Comparison of ENCODE assay signal across 8 cellular contexts in genomic region chr11:12673924-12674570, GRCh38. TPM values are rescaled to one million over a fixed set of nuclear protein-coding genes. Genes with fewer than 3 reads are reported as not detected.
DNase-seq lines count a peak whose midpoint lies in the region; ATAC-seq, FAIRE-seq and TF ChIP-seq lines count a peak whose summit lies in the region.

TSS of gene TEAD1 (plus strand) at chr11:12674421.

- in situ Hi-C loops in SK-MEL-5 (cut with HindIII; ENCODE audit: low pct_unique_long_range_greater_than_20kb, low sequenced_read_pairs), result no loop called here

- H3K9ac ChIP-seq in neuronal stem cell (ENCODE audit: low read depth, low read length, poor library complexity) (peak within 1 kb of the TSS; percentile 90), stomach smooth muscle (ENCODE audit: low read length in 2 of 2) (peak within 1 kb of the TSS; percentile 80 to 91)

- H3K4me1 ChIP-seq in gastroesophageal sphincter (peaks cover 0 to 36% (median 7%) of the 10 kb centered on the region in 3 donors), neuronal stem cell (ENCODE audit: control insufficient read depth in 2 of 2, insufficient read depth in 1 of 2, low read depth in 1 of 2, low read length in 2 of 2) (peaks cover 1 to 17% of the 10 kb centered on the region in 2 donors), stomach smooth muscle (ENCODE audit: control insufficient read depth, insufficient read depth, low read length) (peaks cover 22% of the 10 kb centered on the region)

- H3K9me3 ChIP-seq in gastroesophageal sphincter, result no peaks in the 10 kb centered on the region
- no peaks in the 10 kb centered on the region for H3K9me3 ChIP-seq in neuronal stem cell (replicated peaks in 1 of 2; ENCODE audit: control insufficient read depth in 2 of 2, insufficient read depth in 1 of 2, low read depth in 1 of 2, low read length in 2 of 2)
- no peaks in the 10 kb centered on the region for H3K9me3 ChIP-seq in stomach smooth muscle (ENCODE audit: control insufficient read depth in 2 of 2, low read length in 2 of 2)

- H2BK5ac ChIP-seq in neuronal stem cell (ENCODE audit: low read length), result peak within 1 kb of the TSS; percentile 91

- TF ChIP-seq POLR2A in gastroesophageal sphincter (IDR thresholded peaks at IDR 0.05), result peak; percentile 68 to 81

- peak within 1 kb of the TSS; percentile 97 for H3K18ac ChIP-seq in neuronal stem cell (ENCODE audit: low read length)

- H2AK5ac ChIP-seq in neuronal stem cell (ENCODE audit: low read depth, low read length), result peak within 1 kb of the TSS; percentile 85

- peaks cover 15% of the 10 kb centered on the region for H3K4me1 Mint-ChIP-seq in activated naive CD4-positive, alpha-beta T cell treated with anti-CD3 and anti-CD28 coated beads, Interleukin-2, amount 50 U/mL, for 24 hours

- peak within 1 kb of the TSS; percentile 78 for H3K4me2 ChIP-seq in neuronal stem cell (ENCODE audit: insufficient read depth, low read length, poor library complexity, severe bottlenecking)

- H4K8ac ChIP-seq in neuronal stem cell (ENCODE audit: low read depth, low read length), result no peak within 1 kb of the TSS

- no peak within 1 kb of the TSS for H3K4ac ChIP-seq in neuronal stem cell (ENCODE audit: low read length)

- WGBS in gastroesophageal sphincter (ENCODE audit: low coverage in 1 of 2), 2 donors, result 1% methylated on average over 14 of the region's 95 CpGs; no CpG with 5 or more reads in 1 of the 2 donors
- WGBS in neuronal stem cell (ENCODE audit: extremely low coverage in 2 of 2, insufficient read length in 2 of 2, insufficient replicate concordance in 1 of 2), 2 donors, result no CpG with 5 or more reads among the region's 95 CpGs

- peak within 1 kb of the TSS; percentile 83 for H2AFZ ChIP-seq in neuronal stem cell (ENCODE audit: low read length)

- H4K91ac ChIP-seq in neuronal stem cell (ENCODE audit: low read depth, low read length, poor library complexity), result no peak within 1 kb of the TSS

- H2BK12ac ChIP-seq in neuronal stem cell (ENCODE audit: low read length), result no peak within 1 kb of the TSS

- peaks cover 3% of the 10 kb centered on the region for H3K79me1 ChIP-seq in neuronal stem cell (ENCODE audit: low read depth, low read length)

- H3K36me3 Mint-ChIP-seq in activated naive CD4-positive, alpha-beta T cell treated with anti-CD3 and anti-CD28 coated beads, Interleukin-2, amount 50 U/mL, for 24 hours, result peaks cover 6% of the 10 kb centered on the region

- H3K9me3 Mint-ChIP-seq in activated naive CD4-positive, alpha-beta T cell treated with anti-CD3 and anti-CD28 coated beads, Interleukin-2, amount 50 U/mL, for 24 hours, result peaks cover 14% of the 10 kb centered on the region

- FAIRE-seq in D721Med (lab: Jason Lieb, UNC), result no peak

- peak; percentile 92 for DNase-seq in D721Med (ENCODE audit: insufficient read length, low spot score)
- peak; percentile 69 for DNase-seq in LNCaP clone FGC (ENCODE audit: low read depth)
- DNase-seq in SK-MEL-5 (ENCODE audit: low read depth, low spot score), result peak; percentile 91
- DNase-seq in neuronal stem cell (ENCODE audit: low spot score), result peak; percentile 95

- peak within 1 kb of the TSS; percentile 61 for H2BK120ac ChIP-seq in neuronal stem cell (ENCODE audit: low read depth, low read length)

- TF ChIP-seq CTCF in D721Med (IDR thresholded peaks at IDR 0.05; ENCODE audit: insufficient read depth, missing control alignments) (no peak), LNCaP clone FGC (IDR thresholded peaks at IDR 0.05; ENCODE audit: control insufficient read depth, extremely low read depth, insufficient read depth) (no peak), gastroesophageal sphincter (IDR thresholded peaks at IDR 0.05) (peak in 1 of 4 experiments; percentile 18)

- TF ChIP-seq EP300 in gastroesophageal sphincter (IDR thresholded peaks at IDR 0.05), result no peak

- peak within 1 kb of the TSS; percentile 76 for H3K23ac ChIP-seq in neuronal stem cell (ENCODE audit: low read depth, low read length, poor library complexity)

- H3K27ac ChIP-seq in gastroesophageal sphincter, result peak within 1 kb of the TSS; percentile 97 to 100 (median 99)
- H3K27ac ChIP-seq in neuronal stem cell (replicated peaks; ENCODE audit: low read length), result peak within 1 kb of the TSS; percentile 85
- H3K27ac ChIP-seq in stomach smooth muscle (ENCODE audit: low read length), result peak within 1 kb of the TSS; percentile 93

- peak within 1 kb of the TSS; percentile 49 for H3K14ac ChIP-seq in neuronal stem cell (ENCODE audit: low read length)

- H3K27ac Mint-ChIP-seq in activated naive CD4-positive, alpha-beta T cell treated with anti-CD3 and anti-CD28 coated beads, Interleukin-2, amount 50 U/mL, for 24 hours, result no peak within 1 kb of the TSS

- H3K27me3 ChIP-seq in gastroesophageal sphincter (no peaks in the 10 kb centered on the region), neuronal stem cell (ENCODE audit: control insufficient read depth in 3 of 3, insufficient read depth in 3 of 3, low read depth in 1 of 3, low read length in 3 of 3) (no peaks in the 10 kb centered on the region), stomach smooth muscle (ENCODE audit: control insufficient read depth in 1 of 2, insufficient read depth in 2 of 2, low read length in 2 of 2) (no peaks in the 10 kb centered on the region)

- H3K4me3 ChIP-seq in LNCaP clone FGC (ENCODE audit: low read depth, low read length) (peak within 1 kb of the TSS; percentile 55), gastroesophageal sphincter (peak within 1 kb of the TSS; percentile 84 to 89), neuronal stem cell (ENCODE audit: low read length in 2 of 2) (peak within 1 kb of the TSS; percentile 79 to 97), stomach smooth muscle (ENCODE audit: low read length in 2 of 2) (peak within 1 kb of the TSS; percentile 80 to 81)

- peak; percentile 88 for ATAC-seq in GM21737 (IDR thresholded peaks at IDR 0.05; ENCODE audit: unreplicated experiment)
- ATAC-seq in gastroesophageal sphincter, result peak; percentile 95

- peak within 1 kb of the TSS; percentile 89 for H3K4me3 Mint-ChIP-seq in activated naive CD4-positive, alpha-beta T cell treated with anti-CD3 and anti-CD28 coated beads, Interleukin-2, amount 50 U/mL, for 24 hours

- peaks cover 59% of the 10 kb centered on the region for H3K27me3 Mint-ChIP-seq in activated naive CD4-positive, alpha-beta T cell treated with anti-CD3 and anti-CD28 coated beads, Interleukin-2, amount 50 U/mL, for 24 hours

- H3K36me3 ChIP-seq in gastroesophageal sphincter, result no peaks in the 10 kb centered on the region
- H3K36me3 ChIP-seq in neuronal stem cell (replicated peaks in 1 of 2; ENCODE audit: control insufficient read depth in 2 of 2, insufficient read depth in 2 of 2, low read length in 2 of 2), result peaks cover 0 to 16% of the 10 kb centered on the region in 2 donors
- H3K36me3 ChIP-seq in stomach smooth muscle (ENCODE audit: control insufficient read depth in 2 of 2, insufficient read depth in 2 of 2, low read length in 2 of 2), result no peaks in the 10 kb centered on the region

- H2BK15ac ChIP-seq in neuronal stem cell (ENCODE audit: low read length), result peak within 1 kb of the TSS; percentile 63

RNA-seq across cellular contexts. Expression of gene TEAD1, which starts in this region (rescaled TPM):
- total RNA-seq in SK-MEL-5 (2014; rRNA removed; shearing (Covaris generic)), result 55.0 and 68.3 TPM in 2 replicates
- 49.8 and 88.0 TPM in 2 replicates for polyA plus RNA-seq in SK-MEL-5 (2015; cell fraction: cytosol; rRNA removed)
- 94.9 and 147 TPM in 2 replicates for polyA plus RNA-seq in SK-MEL-5 (2015; cell fraction: nucleus; rRNA removed)
- 100 to 1,000 TPM; 184 to 272 (median 208) TPM for total RNA-seq in gastroesophageal sphincter
- 57.7 TPM for polyA plus RNA-seq in neuronal stem cell (2013, experiment 1 of 2)
- polyA plus RNA-seq in neuronal stem cell (2013, experiment 2 of 2), result 58.5 TPM

Comparison
In these comparisons a context has a peak if more than half of its experiments do, and no peak if none do; other contexts are left out.
1. Peak in every context shown above with its lines: DNase-seq, ATAC-seq, H3K4me3 ChIP-seq and H3K27ac ChIP-seq.